Comparison of ENCODE assay signal across 14 cellular contexts in genomic region chr14:64759555-64759938, GRCh38. TPM values are rescaled to one million over a fixed set of nuclear protein-coding genes. Genes with fewer than 3 reads are reported as not detected.
DNase-seq lines count a peak whose midpoint lies in the region; ATAC-seq, FAIRE-seq and TF ChIP-seq lines count a peak whose summit lies in the region.
"Had no signal": no experiment of that assay in that cellular context is flagged by ENCODE, and none has a peak within 500 bp of the region (broad histone marks: within the 10 kb centered on the region; RNA-seq: fewer than 3 reads in every experiment).

No MANE protein-coding gene starts in this region.

- H3K27me3 ChIP-seq in astrocyte (ENCODE audit: insufficient read depth, low read length): no peaks in the 10 kb centered on the region
- peaks cover 0 to 42% of the 10 kb centered on the region in 2 experiments for H3K27me3 ChIP-seq in mesenchymal stem cell (ENCODE audit: control insufficient read depth in 1 of 2, insufficient read depth in 1 of 2, low read length in 2 of 2)
- no peaks in the 10 kb centered on the region for H3K27me3 ChIP-seq in testis
- H3K27me3 ChIP-seq in Peyer's patch: no peaks in the 10 kb centered on the region
- H3K27me3 ChIP-seq: gastrocnemius medialis, SJCRH30, upper lobe of right lung had no signal

- H2BK12ac ChIP-seq in mesenchymal stem cell (ENCODE audit: low read length in 2 of 2): peak overlapping the region; percentile 96 to 98

- TF ChIP-seq POLR2A in testis (IDR thresholded peaks at IDR 0.05) (no peak), Peyer's patch (IDR thresholded peaks at IDR 0.05) (no peak)

- H2AFZ ChIP-seq in astrocyte (ENCODE audit: low read depth, low read length) (no peak overlapping the region), mesenchymal stem cell (ENCODE audit: low read depth, low read length) (no peak overlapping the region)

- H3K4me1 Mint-ChIP-seq in activated naive CD4-positive, alpha-beta T cell treated with anti-CD3 and anti-CD28 coated beads, Interleukin-2, amount 10 ng/mL, durations not matched to agents 7 days and 5 days: peaks cover 66% of the 10 kb centered on the region
- H3K4me1 Mint-ChIP-seq in astrocyte (ENCODE audit: low read depth, unreplicated experiment): peaks cover 78% of the 10 kb centered on the region

- peak overlapping the region; percentile 89 for H4K91ac ChIP-seq in mesenchymal stem cell (ENCODE audit: low read length)

- H3K14ac ChIP-seq in mesenchymal stem cell (ENCODE audit: low read length in 2 of 2): peak overlapping the region in 1 of 2 experiments; percentile 75

- H4K20me1 ChIP-seq in astrocyte (ENCODE audit: insufficient read depth, low read length): no peaks in the 10 kb centered on the region

- H3K79me2 ChIP-seq in astrocyte (ENCODE audit: insufficient read depth, low read length): no peaks in the 10 kb centered on the region

- peaks cover 66% of the 10 kb centered on the region for H3K4me1 ChIP-seq in astrocyte (ENCODE audit: insufficient read depth, low read length)
- peaks cover 71% of the 10 kb centered on the region for H3K4me1 ChIP-seq in mesenchymal stem cell (ENCODE audit: control insufficient read depth, insufficient read depth, low read depth, low read length)
- peaks cover 58% of the 10 kb centered on the region for H3K4me1 ChIP-seq in testis
- peaks cover 0 to 45% (median 9%) of the 10 kb centered on the region in 4 donors for H3K4me1 ChIP-seq in Peyer's patch

- H3K9me3 ChIP-seq in astrocyte (ENCODE audit: insufficient read depth, low read depth, low read length): no peaks in the 10 kb centered on the region
- no peaks in the 10 kb centered on the region for H3K9me3 ChIP-seq in mesenchymal stem cell (ENCODE audit: control insufficient read depth, low read length)
- H3K9me3 ChIP-seq in testis: no peaks in the 10 kb centered on the region
- no peaks in the 10 kb centered on the region for H3K9me3 ChIP-seq in Peyer's patch
- H3K9me3 ChIP-seq: gastrocnemius medialis, psoas muscle, SJCRH30, upper lobe of right lung had no signal

- no peaks in the 10 kb centered on the region for H3K36me3 Mint-ChIP-seq in activated naive CD4-positive, alpha-beta T cell treated with anti-CD3 and anti-CD28 coated beads, Interleukin-2, amount 10 ng/mL, durations not matched to agents 7 days and 5 days
- H3K36me3 Mint-ChIP-seq in astrocyte (ENCODE audit: low read depth, unreplicated experiment): no peaks in the 10 kb centered on the region
- H3K36me3 Mint-ChIP-seq: naive B cell; stimulated activated memory B cell treated with anti-CD40 and anti-IgM and Interleukin-4, amounts not matched to agents 10 μg/mL and 1 μg/mL and 100 μg/mL, for 72 hours had no signal

- H3K27me3 Mint-ChIP-seq in activated naive CD4-positive, alpha-beta T cell treated with anti-CD3 and anti-CD28 coated beads, Interleukin-2, amount 10 ng/mL, durations not matched to agents 7 days and 5 days: peaks cover 83% of the 10 kb centered on the region
- H3K27me3 Mint-ChIP-seq in astrocyte (ENCODE audit: low read depth, unreplicated experiment): no peaks in the 10 kb centered on the region

- TF ChIP-seq CTCF in astrocyte (IDR thresholded peaks at IDR 0.05; ENCODE audit: insufficient read depth, low read depth, low read length) (no peak), testis (IDR thresholded peaks at IDR 0.05) (no peak), Peyer's patch (IDR thresholded peaks at IDR 0.05) (no peak)

- H3K9ac ChIP-seq in astrocyte (ENCODE audit: low read length): peak overlapping the region; percentile 77
- no peak overlapping the region for H3K9ac ChIP-seq in mesenchymal stem cell (ENCODE audit: low read length)

- peak overlapping the region; percentile 59 for H2BK120ac ChIP-seq in mesenchymal stem cell (ENCODE audit: low read depth, low read length)

- 98% methylated on average over 6 of the region's 6 CpGs for WGBS in mesenchymal stem cell
- WGBS in testis, 2 donors: 85 to 96% methylated on average over 6 of the region's 6 CpGs

- ATAC-seq in HG03095 (IDR thresholded peaks at IDR 0.05; ENCODE audit: unreplicated experiment): no peak
- ATAC-seq in GM21360 (IDR thresholded peaks at IDR 0.05; ENCODE audit: unreplicated experiment): no peak
- ATAC-seq: gastrocnemius medialis; stimulated activated memory B cell treated with anti-CD40 and anti-IgM and Interleukin-4, amounts not matched to agents 10 μg/mL and 1 μg/mL and 100 μg/mL, for 72 hours had no signal

- peak overlapping the region; percentile 34 for H3K27ac Mint-ChIP-seq in activated naive CD4-positive, alpha-beta T cell treated with anti-CD3 and anti-CD28 coated beads, Interleukin-2, amount 10 ng/mL, durations not matched to agents 7 days and 5 days
- peak overlapping the region; percentile 93 for H3K27ac Mint-ChIP-seq in astrocyte (ENCODE audit: unreplicated experiment)
- H3K27ac Mint-ChIP-seq: naive B cell; stimulated activated memory B cell treated with anti-CD40 and anti-IgM and Interleukin-4, amounts not matched to agents 10 μg/mL and 1 μg/mL and 100 μg/mL, for 72 hours had no signal

- peaks cover 2% of the 10 kb centered on the region for H3K79me1 ChIP-seq in mesenchymal stem cell (replicated peaks; ENCODE audit: low read length, poor library complexity, severe bottlenecking)

- H3K18ac ChIP-seq in mesenchymal stem cell (ENCODE audit: low read depth in 1 of 2, low read length in 2 of 2): peak overlapping the region; percentile 61 to 95

- H3K4ac ChIP-seq in mesenchymal stem cell (ENCODE audit: low read depth in 1 of 2, low read length in 2 of 2): peak overlapping the region; percentile 19 to 76

- no peak overlapping the region for H3K4me3 ChIP-seq in astrocyte (ENCODE audit: insufficient read depth, low read depth, low read length)
- no peak overlapping the region for H3K4me3 ChIP-seq in mesenchymal stem cell (ENCODE audit: insufficient read depth in 1 of 2, low read depth in 1 of 2, low read length in 2 of 2)
- no peak overlapping the region for H3K4me3 ChIP-seq in testis
- no peak overlapping the region for H3K4me3 ChIP-seq in Peyer's patch
- H3K4me3 ChIP-seq: gastrocnemius medialis, psoas muscle, SJCRH30, upper lobe of right lung had no signal

- peak overlapping the region; percentile 78 for H4K8ac ChIP-seq in mesenchymal stem cell (ENCODE audit: low read length)

- H3K27ac ChIP-seq in astrocyte (ENCODE audit: low read depth, low read length) (peak overlapping the region; percentile 86), mesenchymal stem cell (ENCODE audit: low read length, poor library complexity, severe bottlenecking) (peak overlapping the region; percentile 97), testis (peak overlapping the region; percentile 61 to 66), Peyer's patch (no peak overlapping the region)
- H3K27ac ChIP-seq: psoas muscle, SJCRH30, upper lobe of right lung had no signal

- peak overlapping the region; percentile 26 for H2BK5ac ChIP-seq in mesenchymal stem cell (ENCODE audit: low read depth, low read length, poor library complexity, severe bottlenecking)

- H3K9me3 Mint-ChIP-seq in activated naive CD4-positive, alpha-beta T cell treated with anti-CD3 and anti-CD28 coated beads, Interleukin-2, amount 10 ng/mL, durations not matched to agents 7 days and 5 days: no peaks in the 10 kb centered on the region
- no peaks in the 10 kb centered on the region for H3K9me3 Mint-ChIP-seq in astrocyte (ENCODE audit: unreplicated experiment)
- H3K9me3 Mint-ChIP-seq: naive B cell; stimulated activated memory B cell treated with anti-CD40 and anti-IgM and Interleukin-4, amounts not matched to agents 10 μg/mL and 1 μg/mL and 100 μg/mL, for 72 hours had no signal

- peak overlapping the region; percentile 60 for H3K4me2 ChIP-seq in astrocyte (ENCODE audit: low read length)
- H3K4me2 ChIP-seq in mesenchymal stem cell (ENCODE audit: low read length, poor library complexity, severe bottlenecking): no peak overlapping the region

- H3K4me3 Mint-ChIP-seq in activated naive CD4-positive, alpha-beta T cell treated with anti-CD3 and anti-CD28 coated beads, Interleukin-2, amount 10 ng/mL, durations not matched to agents 7 days and 5 days: no peak overlapping the region
- peak overlapping the region; percentile 54 for H3K4me3 Mint-ChIP-seq in astrocyte (ENCODE audit: unreplicated experiment)
- H3K4me3 Mint-ChIP-seq: stimulated activated memory B cell treated with anti-CD40 and anti-IgM and Interleukin-4, amounts not matched to agents 10 μg/mL and 1 μg/mL and 100 μg/mL, for 72 hours had no signal

- FAIRE-seq in astrocyte (lab: Jason Lieb, UNC): no peak

- H2BK15ac ChIP-seq in mesenchymal stem cell (ENCODE audit: low read depth, poor library complexity, severe bottlenecking): no peak overlapping the region

- H2AK5ac ChIP-seq in mesenchymal stem cell (ENCODE audit: low read length, severe bottlenecking): peak overlapping the region; percentile 98

- DNase-seq in activated naive CD4-positive, alpha-beta T cell treated with anti-CD3 and anti-CD28 coated beads, Interleukin-2, amount 10 ng/mL, durations not matched to agents 7 days and 5 days: no peak
- no peak for DNase-seq in activated naive CD4-positive, alpha-beta T cell treated with anti-CD3 and anti-CD28 coated beads, Interleukin-2, amount 50 U/mL, for 16 hours
- no peak for DNase-seq in astrocyte (ENCODE audit: low read depth)
- no peak for DNase-seq in mesenchymal stem cell
- DNase-seq in testis: no peak
- no peak for DNase-seq in Peyer's patch

- CTCF ChIA-PET in activated naive CD4-positive, alpha-beta T cell treated with anti-CD3 and anti-CD28 coated beads, Interleukin-2, amount 10 ng/mL, durations not matched to agents 7 days and 5 days (lab: Charles Lee): interaction anchor here (0.9 to 8.2 kb wide), 12 partner anchors 9 to 221 kb away, joined by 3 to 104 read pairs (median 4); no protein-coding TSS in a partner anchor

- H3K36me3 ChIP-seq in astrocyte (ENCODE audit: insufficient read depth, low read length) (no peaks in the 10 kb centered on the region), mesenchymal stem cell (ENCODE audit: control insufficient read depth in 1 of 2, insufficient read depth in 2 of 2, low read depth in 1 of 2, low read length in 2 of 2) (no peaks in the 10 kb centered on the region), testis (ENCODE audit: low read depth, missing control alignments) (no peaks in the 10 kb centered on the region), Peyer's patch (no peaks in the 10 kb centered on the region)
- H3K36me3 ChIP-seq: gastrocnemius medialis, SJCRH30, upper lobe of right lung had no signal

- intact Hi-C loops in testis (cut with DNase I; ENCODE audit: low total_unique reads): no loop called here

- H3K23ac ChIP-seq in mesenchymal stem cell (ENCODE audit: low read length in 2 of 2): peak overlapping the region in 1 of 2 experiments; percentile 38

RNA-seq across cellular contexts. Expression of gene PLEKHG3, which starts 55.3 kb away (rescaled TPM):
- total RNA-seq in astrocyte (84.1 and 98.6 TPM in 2 replicates), testis (10 to 100 TPM; 20.1 to 20.6 TPM), Peyer's patch (10 to 100 TPM; 18.2 to 45.5 (median 31.5) TPM)
- polyA plus RNA-seq in mesenchymal stem cell (2013, experiment 1 of 2): 14.9 TPM
- 14.3 TPM for polyA plus RNA-seq in mesenchymal stem cell (2013, experiment 2 of 2)
- 21.6 TPM for polyA plus RNA-seq in testis (ENCODE audit: insufficient read depth, low read depth, low replicate concordance)

Comparison
In these comparisons a context has a peak if more than half of its experiments do, and no peak if none do; other contexts are left out.
1. H3K27ac ChIP-seq: peak in astrocyte (single experiment), mesenchymal stem cell (single experiment) and testis (2 of 2); none in Peyer's patch (0 of 4).